Comparison of ENCODE assay signal across 1 cellular context in the genomic region with DNA sequence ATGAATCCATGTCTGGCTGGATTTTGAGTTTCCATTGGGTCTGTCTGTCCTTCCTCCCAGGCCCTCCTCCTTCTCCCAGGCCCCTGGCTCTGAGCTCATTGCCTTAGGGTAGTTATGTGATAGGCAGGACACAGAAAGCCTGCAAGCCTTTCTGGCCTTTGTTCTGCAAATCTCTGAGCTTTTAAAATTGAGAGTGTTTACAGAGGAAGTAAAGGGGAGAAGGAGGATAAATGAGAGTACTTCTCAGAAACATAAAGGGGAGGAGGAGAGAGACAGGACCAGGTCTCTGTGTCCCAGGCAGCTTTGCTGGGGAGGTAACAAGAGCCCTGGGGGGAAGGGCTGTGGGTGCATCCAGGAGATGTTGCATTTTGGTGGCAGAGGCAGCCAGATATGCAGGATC.
TF ChIP-seq lines count a peak whose summit lies in the region.

No MANE protein-coding gene starts in this region.

TF ChIP-seq in GM23338, 12 proteins besides CTCF, POLR2A, EP300 and RAD21 (continued from another document):
- TF ChIP-seq, protein P1, sequence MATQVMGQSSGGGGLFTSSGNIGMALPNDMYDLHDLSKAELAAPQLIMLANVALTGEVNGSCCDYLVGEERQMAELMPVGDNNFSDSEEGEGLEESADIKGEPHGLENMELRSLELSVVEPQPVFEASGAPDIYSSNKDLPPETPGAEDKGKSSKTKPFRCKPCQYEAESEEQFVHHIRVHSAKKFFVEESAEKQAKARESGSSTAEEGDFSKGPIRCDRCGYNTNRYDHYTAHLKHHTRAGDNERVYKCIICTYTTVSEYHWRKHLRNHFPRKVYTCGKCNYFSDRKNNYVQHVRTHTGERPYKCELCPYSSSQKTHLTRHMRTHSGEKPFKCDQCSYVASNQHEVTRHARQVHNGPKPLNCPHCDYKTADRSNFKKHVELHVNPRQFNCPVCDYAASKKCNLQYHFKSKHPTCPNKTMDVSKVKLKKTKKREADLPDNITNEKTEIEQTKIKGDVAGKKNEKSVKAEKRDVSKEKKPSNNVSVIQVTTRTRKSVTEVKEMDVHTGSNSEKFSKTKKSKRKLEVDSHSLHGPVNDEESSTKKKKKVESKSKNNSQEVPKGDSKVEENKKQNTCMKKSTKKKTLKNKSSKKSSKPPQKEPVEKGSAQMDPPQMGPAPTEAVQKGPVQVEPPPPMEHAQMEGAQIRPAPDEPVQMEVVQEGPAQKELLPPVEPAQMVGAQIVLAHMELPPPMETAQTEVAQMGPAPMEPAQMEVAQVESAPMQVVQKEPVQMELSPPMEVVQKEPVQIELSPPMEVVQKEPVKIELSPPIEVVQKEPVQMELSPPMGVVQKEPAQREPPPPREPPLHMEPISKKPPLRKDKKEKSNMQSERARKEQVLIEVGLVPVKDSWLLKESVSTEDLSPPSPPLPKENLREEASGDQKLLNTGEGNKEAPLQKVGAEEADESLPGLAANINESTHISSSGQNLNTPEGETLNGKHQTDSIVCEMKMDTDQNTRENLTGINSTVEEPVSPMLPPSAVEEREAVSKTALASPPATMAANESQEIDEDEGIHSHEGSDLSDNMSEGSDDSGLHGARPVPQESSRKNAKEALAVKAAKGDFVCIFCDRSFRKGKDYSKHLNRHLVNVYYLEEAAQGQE (IDR thresholded peaks at IDR 0.05; ENCODE audit: unreplicated experiment) = no peak
